17 cellular contexts compared by ENCODE assay signal in the genomic region with DNA sequence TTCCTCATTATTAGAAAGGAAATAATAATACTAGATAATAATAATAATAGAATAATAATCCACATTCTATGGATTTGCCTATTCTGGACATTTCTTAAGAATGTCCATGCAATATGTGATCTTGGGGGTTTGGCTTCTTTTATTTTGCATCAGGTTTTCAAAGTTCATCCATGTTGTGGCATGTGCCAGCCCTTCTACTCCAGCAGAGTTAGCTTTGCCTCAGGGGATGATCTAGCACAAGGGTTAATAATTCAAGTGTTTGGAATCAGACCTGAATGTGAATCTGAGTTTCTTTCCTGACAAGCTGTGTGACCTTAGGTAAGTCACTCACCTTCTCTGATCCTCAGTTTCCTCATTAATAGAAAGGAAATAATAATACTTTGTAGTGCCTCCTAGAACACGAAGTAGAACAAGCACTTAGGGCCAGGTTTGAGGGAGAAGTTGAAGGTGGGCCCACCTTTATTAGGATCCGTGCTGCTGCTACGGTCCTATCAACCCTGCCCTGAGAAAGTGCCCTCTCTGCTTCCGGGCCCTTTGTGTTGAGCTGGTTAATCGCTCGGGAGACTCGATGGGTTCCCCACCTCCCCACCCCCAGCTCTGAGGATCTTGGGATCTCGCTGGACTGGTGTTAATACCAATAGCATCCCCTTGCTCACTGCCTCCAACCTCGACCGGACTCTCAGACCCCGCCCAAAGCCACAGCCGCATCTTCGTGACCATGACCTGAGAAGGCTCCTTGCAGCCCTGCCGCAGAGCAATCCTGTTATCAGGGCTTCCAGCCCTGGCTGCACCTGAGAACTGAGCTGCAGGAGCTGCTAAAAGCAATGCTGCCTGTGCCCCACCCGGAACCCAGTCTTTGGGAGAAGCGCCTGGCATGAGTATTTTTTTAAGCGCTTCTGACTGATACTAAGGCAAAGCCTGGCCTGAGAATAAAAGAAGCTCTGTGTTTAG.
"Had no signal": no experiment of that assay in that cellular context is flagged by ENCODE, and none has a peak within 500 bp of the region (broad histone marks: within the 10 kb centered on the region; RNA-seq: fewer than 3 reads in every experiment).

No MANE protein-coding gene starts in this region.

- DNase-seq: activated B cell treated with CpG ODN at 0.5 μM for 24 hours; activated CD4-positive, alpha-beta T cell treated with anti-CD3 and anti-CD28 coated beads, Interleukin-2, amount 10 ng/mL, durations not matched to agents 24 days and 14 days; activated naive CD4-positive, alpha-beta T cell treated with anti-CD3 and anti-CD28 coated beads, Interleukin-2, amount 50 U/mL, for 16 hours; cortex of kidney; effector memory CD4-positive, alpha-beta T cell; mesendoderm; posterior cingulate gyrus; small intestine had no signal

- H3K27me3 ChIP-seq: gastroesophageal sphincter, neutrophil, right atrium auricular region, vagina had no signal

- H3K27me3 Mint-ChIP-seq: activated B cell treated with CpG ODN at 0.5 μM for 24 hours; activated T-helper 17 cell treated with anti-CD3 and anti-CD28 coated beads, Interleukin-2, amount 50 U/mL, for 72 hours; central memory CD8-positive, alpha-beta T cell had no signal

- H3K4me3 ChIP-seq: gastroesophageal sphincter, right atrium auricular region, tibial nerve, vagina had no signal

- H3K36me3 ChIP-seq: gastroesophageal sphincter, neutrophil, right atrium auricular region, tibial nerve, vagina had no signal

- H3K27ac ChIP-seq: epithelial cell of prostate, gastroesophageal sphincter, neutrophil, right atrium auricular region, tibial nerve, vagina had no signal

- H3K4me1 ChIP-seq: right atrium auricular region, tibial nerve, vagina had no signal

- H3K27ac Mint-ChIP-seq: activated B cell treated with CpG ODN at 0.5 μM for 24 hours; activated CD4-positive, alpha-beta T cell treated with anti-CD3 and anti-CD28 coated beads, Interleukin-2, amount 10 ng/mL, durations not matched to agents 24 days and 14 days; activated T-helper 17 cell treated with anti-CD3 and anti-CD28 coated beads, Interleukin-2, amount 50 U/mL, for 72 hours; stimulated activated effector memory CD8-positive, alpha-beta T cell treated with anti-CD3 and anti-CD28 coated beads, Interleukin-12 subunit alpha, Interleukin-12 subunit beta, amount 100 ng/mL, for 72 hours had no signal

- H3K4me3 Mint-ChIP-seq: activated B cell treated with CpG ODN at 0.5 μM for 24 hours; activated CD4-positive, alpha-beta T cell treated with anti-CD3 and anti-CD28 coated beads, Interleukin-2, amount 10 ng/mL, durations not matched to agents 24 days and 14 days; activated T-helper 17 cell treated with anti-CD3 and anti-CD28 coated beads, Interleukin-2, amount 50 U/mL, for 72 hours; central memory CD8-positive, alpha-beta T cell; stimulated activated effector memory CD8-positive, alpha-beta T cell treated with anti-CD3 and anti-CD28 coated beads, Interleukin-12 subunit alpha, Interleukin-12 subunit beta, amount 100 ng/mL, for 72 hours had no signal

- H3K9me3 Mint-ChIP-seq: activated B cell treated with CpG ODN at 0.5 μM for 24 hours; activated CD4-positive, alpha-beta T cell treated with anti-CD3 and anti-CD28 coated beads, Interleukin-2, amount 10 ng/mL, durations not matched to agents 24 days and 14 days; activated T-helper 17 cell treated with anti-CD3 and anti-CD28 coated beads, Interleukin-2, amount 50 U/mL, for 72 hours; central memory CD8-positive, alpha-beta T cell; stimulated activated effector memory CD8-positive, alpha-beta T cell treated with anti-CD3 and anti-CD28 coated beads, Interleukin-12 subunit alpha, Interleukin-12 subunit beta, amount 100 ng/mL, for 72 hours had no signal

- H3K4me1 Mint-ChIP-seq: activated T-helper 17 cell treated with anti-CD3 and anti-CD28 coated beads, Interleukin-2, amount 50 U/mL, for 72 hours had no signal

- H3K9me3 ChIP-seq: gastroesophageal sphincter, neutrophil, right atrium auricular region, tibial nerve, vagina had no signal

- ATAC-seq: activated T-helper 17 cell treated with anti-CD3 and anti-CD28 coated beads, Interleukin-2, amount 50 U/mL, for 72 hours; gastroesophageal sphincter; stimulated activated effector memory CD8-positive, alpha-beta T cell treated with anti-CD3 and anti-CD28 coated beads, Interleukin-12 subunit alpha, Interleukin-12 subunit beta, amount 100 ng/mL, for 72 hours had no signal
